ENCODE assay signal across 16 cellular contexts in genomic region chr5:25345240-25345771, GRCh38.
DNase-seq lines count a peak whose midpoint lies in the region; ATAC-seq and TF ChIP-seq lines count a peak whose summit lies in the region.
"Had no signal": no experiment of that assay in that cellular context is flagged by ENCODE, and none has a peak within 500 bp of the region (broad histone marks: within the 10 kb centered on the region; RNA-seq: fewer than 3 reads in every experiment).

No MANE protein-coding gene starts in this region.

- no peaks in the 10 kb centered on the region for H3K9me2 ChIP-seq in SK-N-SH

- CTCF ChIA-PET in SK-N-SH (lab: Yijun Ruan, JAX) = no interaction called here

- no peak overlapping the region for H3K4me2 ChIP-seq in SK-N-SH
- H3K4me2 ChIP-seq: BLaER1 treated with 17β-estradiol and CSF1 and Interleukin-3, amounts not matched to agents 10 nM and 100 nM had no signal

- H3K9ac ChIP-seq in SK-N-SH = no peak overlapping the region
- H3K9ac ChIP-seq: BLaER1 treated with 17β-estradiol and CSF1 and Interleukin-3, amounts not matched to agents 10 nM and 100 nM had no signal

- no peaks in the 10 kb centered on the region for H4K20me1 ChIP-seq in SK-N-SH (ENCODE audit: insufficient read depth)
- H4K20me1 ChIP-seq: BLaER1 treated with 17β-estradiol and CSF1 and Interleukin-3, amounts not matched to agents 10 nM and 100 nM had no signal

- no peak for TF ChIP-seq EP300 in SK-N-SH (IDR thresholded peaks at IDR 0.05; ENCODE audit: borderline replicate concordance in 1 of 2, low read depth in 1 of 2, low read length in 1 of 2)

- 0 out of 2 replicates have a peak overlapping the region, but pooled peaks have one; percentile 0 for H2AFZ ChIP-seq in SK-N-SH (ENCODE audit: low read depth)

- POLR2A ChIA-PET in SK-N-SH (lab: Yijun Ruan, JAX) = no interaction called here

- no peaks in the 10 kb centered on the region for H3K4me1 ChIP-seq in SK-N-SH (ENCODE audit: control insufficient read depth in 1 of 2, insufficient read depth in 2 of 2, low read depth in 1 of 2, low read length in 1 of 2)
- H3K4me1 ChIP-seq in effector memory CD4-positive, alpha-beta T cell (ENCODE audit: control insufficient read depth, insufficient read depth, low read length, poor library complexity, severe bottlenecking) = no peaks in the 10 kb centered on the region
- H3K4me1 ChIP-seq: BLaER1 treated with 17β-estradiol and CSF1 and Interleukin-3, amounts not matched to agents 10 nM and 100 nM; SJSA1 had no signal

- no peak for TF ChIP-seq RAD21 in SK-N-SH (IDR thresholded peaks at IDR 0.05; ENCODE audit: low read length)

- no peaks in the 10 kb centered on the region for H3K79me2 ChIP-seq in SK-N-SH (ENCODE audit: insufficient read depth)

- no peak for DNase-seq in SK-N-SH
- peak; percentile 85 for DNase-seq in NCI-H146 treated with DMSO at 0.1 percent for 48 hours (lab: John Stamatoyannopoulos, UW; ENCODE audit: unreplicated experiment)
- peak; percentile 1 for DNase-seq in cerebellum (ENCODE audit: low spot score)
- DNase-seq in T-helper 9 cell = no peak
- DNase-seq in DMS153 treated with DMSO at 0.1 percent for 48 hours (lab: John Stamatoyannopoulos, UW; ENCODE audit: unreplicated experiment) = no peak
- DNase-seq in effector memory CD4-positive, alpha-beta T cell = no peak
- DNase-seq: 8988T; CD8-positive, alpha-beta memory T cell; KBM-7; NCI-H1417 treated with DMSO at 0.1 percent for 48 hours; NCI-H82; T-cell had no signal

- no peak overlapping the region for H3K27ac ChIP-seq in SK-N-SH (ENCODE audit: low read depth in 2 of 2, low read length in 1 of 2)
- no peak overlapping the region for H3K27ac ChIP-seq in effector memory CD4-positive, alpha-beta T cell (ENCODE audit: insufficient read depth, low read length, poor library complexity, severe bottlenecking)
- H3K27ac ChIP-seq: BLaER1 treated with 17β-estradiol and CSF1 and Interleukin-3, amounts not matched to agents 10 nM and 100 nM; SJSA1 had no signal

- H3K27me3 ChIP-seq in SK-N-SH (ENCODE audit: insufficient read depth) = no peaks in the 10 kb centered on the region
- H3K27me3 ChIP-seq in effector memory CD4-positive, alpha-beta T cell (replicated peaks; ENCODE audit: control insufficient read depth, insufficient read depth, low read length, poor library complexity, severe bottlenecking) = no peaks in the 10 kb centered on the region
- H3K27me3 ChIP-seq: BLaER1 treated with 17β-estradiol and CSF1 and Interleukin-3, amounts not matched to agents 10 nM and 100 nM; SJSA1 had no signal

- no peak overlapping the region for H3K4me3 ChIP-seq in SK-N-SH (ENCODE audit: low read depth in 2 of 2, low read length in 1 of 2)
- H3K4me3 ChIP-seq in effector memory CD4-positive, alpha-beta T cell (ENCODE audit: insufficient read depth, low read depth, low read length, poor library complexity, severe bottlenecking) = no peak overlapping the region
- H3K4me3 ChIP-seq: BLaER1 treated with 17β-estradiol and CSF1 and Interleukin-3, amounts not matched to agents 10 nM and 100 nM; SJSA1 had no signal

- WGBS in SK-N-SH (ENCODE audit: low lambda C conversion rate) = 6% methylated on average over 5 of the region's 5 CpGs

- H3K36me3 ChIP-seq in SK-N-SH (replicated peaks in 1 of 2; ENCODE audit: control insufficient read depth in 1 of 2, insufficient read depth in 2 of 2, low read length in 1 of 2) = no peaks in the 10 kb centered on the region
- H3K36me3 ChIP-seq in effector memory CD4-positive, alpha-beta T cell (ENCODE audit: control insufficient read depth, insufficient read depth, low read length) = no peaks in the 10 kb centered on the region
- H3K36me3 ChIP-seq: BLaER1 treated with 17β-estradiol and CSF1 and Interleukin-3, amounts not matched to agents 10 nM and 100 nM; SJSA1 had no signal

- no peaks in the 10 kb centered on the region for H3F3A ChIP-seq in SK-N-SH (replicated peaks; ENCODE audit: insufficient read depth)

- H3K9me3 ChIP-seq in SK-N-SH = no peaks in the 10 kb centered on the region
- H3K9me3 ChIP-seq in effector memory CD4-positive, alpha-beta T cell (ENCODE audit: control insufficient read depth, low read length) = no peaks in the 10 kb centered on the region
- H3K9me3 ChIP-seq: BLaER1 treated with 17β-estradiol and CSF1 and Interleukin-3, amounts not matched to agents 10 nM and 100 nM; SJSA1 had no signal

- ATAC-seq in SK-N-SH treated with all-trans-retinoic acid at 6 μM for 48 hours (no peak), GM21825 (IDR thresholded peaks at IDR 0.05; ENCODE audit: unreplicated experiment) (no peak)
- ATAC-seq: T-cell had no signal

- TF ChIP-seq CTCF in SK-N-SH (IDR thresholded peaks at IDR 0.05) = no peak

TF ChIP-seq in SK-N-SH, 30 proteins besides CTCF, POLR2A, EP300 and RAD21 (continues in another document):
- TF ChIP-seq MEF2A (IDR thresholded peaks at IDR 0.05; ENCODE audit: borderline replicate concordance, low read depth) (no peak), TAF1 (IDR thresholded peaks at IDR 0.05; ENCODE audit: borderline replicate concordance, low read depth, low read length) (no peak), NFIC (IDR thresholded peaks at IDR 0.05; ENCODE audit: borderline replicate concordance) (no peak), MXI1 (IDR thresholded peaks at IDR 0.05; ENCODE audit: low read depth, low read length) (no peak), TEAD4 (IDR thresholded peaks at IDR 0.05; ENCODE audit: borderline replicate concordance, insufficient read depth) (no peak), SIN3A (IDR thresholded peaks at IDR 0.05; ENCODE audit: borderline replicate concordance, low read depth, low read length) (no peak)
- TF ChIP-seq, protein P1, sequence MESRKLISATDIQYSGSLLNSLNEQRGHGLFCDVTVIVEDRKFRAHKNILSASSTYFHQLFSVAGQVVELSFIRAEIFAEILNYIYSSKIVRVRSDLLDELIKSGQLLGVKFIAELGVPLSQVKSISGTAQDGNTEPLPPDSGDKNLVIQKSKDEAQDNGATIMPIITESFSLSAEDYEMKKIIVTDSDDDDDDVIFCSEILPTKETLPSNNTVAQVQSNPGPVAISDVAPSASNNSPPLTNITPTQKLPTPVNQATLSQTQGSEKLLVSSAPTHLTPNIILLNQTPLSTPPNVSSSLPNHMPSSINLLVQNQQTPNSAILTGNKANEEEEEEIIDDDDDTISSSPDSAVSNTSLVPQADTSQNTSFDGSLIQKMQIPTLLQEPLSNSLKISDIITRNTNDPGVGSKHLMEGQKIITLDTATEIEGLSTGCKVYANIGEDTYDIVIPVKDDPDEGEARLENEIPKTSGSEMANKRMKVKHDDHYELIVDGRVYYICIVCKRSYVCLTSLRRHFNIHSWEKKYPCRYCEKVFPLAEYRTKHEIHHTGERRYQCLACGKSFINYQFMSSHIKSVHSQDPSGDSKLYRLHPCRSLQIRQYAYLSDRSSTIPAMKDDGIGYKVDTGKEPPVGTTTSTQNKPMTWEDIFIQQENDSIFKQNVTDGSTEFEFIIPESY (IDR thresholded peaks at IDR 0.05; ENCODE audit: borderline replicate concordance, low read depth) = no peak

TF ChIP-seq in SK-N-SH treated with all-trans-retinoic acid at 6 μM for 48 hours, 23 proteins besides CTCF, POLR2A, EP300 and RAD21:
- TF ChIP-seq ZNF8 (CRISPR knock-in tag; IDR thresholded peaks at IDR 0.05) (no peak), ARNTL (CRISPR knock-in tag; IDR thresholded peaks at IDR 0.05; ENCODE audit: borderline replicate concordance, low read depth) (no peak), ZNF565 (CRISPR knock-in tag; conservative IDR thresholded peaks at IDR 0.05; ENCODE audit: low read depth) (no peak), SNAI2 (CRISPR knock-in tag; IDR thresholded peaks at IDR 0.05) (no peak), BACH2 (CRISPR knock-in tag; IDR thresholded peaks at IDR 0.05; ENCODE audit: borderline replicate concordance) (no peak), ISL1 (CRISPR knock-in tag; IDR thresholded peaks at IDR 0.05) (no peak), ZNF70 (CRISPR knock-in tag; IDR thresholded peaks at IDR 0.05) (no peak), GLIS3 (CRISPR knock-in tag; IDR thresholded peaks at IDR 0.05) (no peak), PPARA (CRISPR knock-in tag; IDR thresholded peaks at IDR 0.05; ENCODE audit: borderline replicate concordance) (no peak), OSR1 (CRISPR knock-in tag; IDR thresholded peaks at IDR 0.05) (no peak), CSDC2 (CRISPR knock-in tag; IDR thresholded peaks at IDR 0.05) (no peak), ZC3H10 (CRISPR knock-in tag; IDR thresholded peaks at IDR 0.05) (no peak)
- TF ChIP-seq, protein P2, sequence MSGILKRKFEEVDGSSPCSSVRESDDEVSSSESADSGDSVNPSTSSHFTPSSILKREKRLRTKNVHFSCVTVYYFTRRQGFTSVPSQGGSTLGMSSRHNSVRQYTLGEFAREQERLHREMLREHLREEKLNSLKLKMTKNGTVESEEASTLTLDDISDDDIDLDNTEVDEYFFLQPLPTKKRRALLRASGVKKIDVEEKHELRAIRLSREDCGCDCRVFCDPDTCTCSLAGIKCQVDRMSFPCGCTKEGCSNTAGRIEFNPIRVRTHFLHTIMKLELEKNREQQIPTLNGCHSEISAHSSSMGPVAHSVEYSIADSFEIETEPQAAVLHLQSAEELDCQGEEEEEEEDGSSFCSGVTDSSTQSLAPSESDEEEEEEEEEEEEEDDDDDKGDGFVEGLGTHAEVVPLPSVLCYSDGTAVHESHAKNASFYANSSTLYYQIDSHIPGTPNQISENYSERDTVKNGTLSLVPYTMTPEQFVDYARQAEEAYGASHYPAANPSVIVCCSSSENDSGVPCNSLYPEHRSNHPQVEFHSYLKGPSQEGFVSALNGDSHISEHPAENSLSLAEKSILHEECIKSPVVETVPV (CRISPR knock-in tag; IDR thresholded peaks at IDR 0.05) = no peak
- TF ChIP-seq, protein P3, sequence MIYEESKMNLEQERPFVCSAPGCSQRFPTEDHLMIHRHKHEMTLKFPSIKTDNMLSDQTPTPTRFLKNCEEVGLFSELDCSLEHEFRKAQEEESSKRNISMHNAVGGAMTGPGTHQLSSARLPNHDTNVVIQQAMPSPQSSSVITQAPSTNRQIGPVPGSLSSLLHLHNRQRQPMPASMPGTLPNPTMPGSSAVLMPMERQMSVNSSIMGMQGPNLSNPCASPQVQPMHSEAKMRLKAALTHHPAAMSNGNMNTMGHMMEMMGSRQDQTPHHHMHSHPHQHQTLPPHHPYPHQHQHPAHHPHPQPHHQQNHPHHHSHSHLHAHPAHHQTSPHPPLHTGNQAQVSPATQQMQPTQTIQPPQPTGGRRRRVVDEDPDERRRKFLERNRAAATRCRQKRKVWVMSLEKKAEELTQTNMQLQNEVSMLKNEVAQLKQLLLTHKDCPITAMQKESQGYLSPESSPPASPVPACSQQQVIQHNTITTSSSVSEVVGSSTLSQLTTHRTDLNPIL (CRISPR knock-in tag; IDR thresholded peaks at IDR 0.05; ENCODE audit: low read depth) = no peak

Comparison
In these comparisons a context has a peak if more than half of its experiments do, and no peak if none do; other contexts are left out.
1. DNase-seq: peak in NCI-H146 treated with DMSO at 0.1 percent for 48 hours (single experiment) and cerebellum (single experiment); none in SK-N-SH (single experiment), T-helper 9 cell (single experiment), DMS153 treated with DMSO at 0.1 percent for 48 hours (single experiment) and effector memory CD4-positive, alpha-beta T cell (0 of 3).